12 cellular contexts compared by ENCODE assay signal in the genomic region with DNA sequence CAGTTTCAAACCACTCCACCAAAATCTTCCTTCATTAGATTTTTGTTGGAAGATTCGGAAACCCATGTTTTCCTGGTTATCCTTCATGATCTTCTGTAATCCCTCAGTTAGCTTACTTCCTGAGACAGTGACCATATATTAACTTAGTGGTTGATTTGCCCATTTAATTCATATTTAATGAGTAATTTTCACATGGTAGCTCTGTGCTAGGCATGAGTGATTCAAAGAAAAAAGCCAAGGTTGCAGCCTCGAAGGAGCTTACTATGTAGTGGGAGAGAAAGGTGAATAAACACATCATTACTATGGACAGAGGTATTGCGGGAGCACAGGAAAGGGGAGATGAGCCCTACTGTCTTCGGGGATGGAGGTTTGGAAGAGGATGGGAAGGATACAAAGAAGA.
"Had no signal": no experiment of that assay in that cellular context is flagged by ENCODE, and none has a peak within 500 bp of the region (broad histone marks: within the 10 kb centered on the region; RNA-seq: fewer than 3 reads in every experiment).

No MANE protein-coding gene starts in this region.

- H3K4me3 Mint-ChIP-seq: naive thymus-derived CD4-positive, alpha-beta T cell; type B pancreatic cell had no signal

- H3K4me1 Mint-ChIP-seq: naive thymus-derived CD4-positive, alpha-beta T cell had no signal

- H3K27ac ChIP-seq: dorsolateral prefrontal cortex, gastroesophageal sphincter, neutrophil had no signal

- DNase-seq: dorsolateral prefrontal cortex; effector CD8-positive, alpha-beta T cell; naive thymus-derived CD4-positive, alpha-beta T cell; posterior cingulate gyrus; stimulated activated CD4-positive, alpha-beta T cell treated with anti-CD3 and anti-CD28 coated beads, Interleukin-2, amount 100 ng/mL, for 24 hours; stimulated activated CD4-positive, alpha-beta T cell treated with anti-CD3 and anti-CD28 coated beads, Interleukin-4, amount 100 ng/mL, for 4 hours; stimulated activated naive CD4-positive, alpha-beta T cell treated with Interleukin-2 at 50 U/mL for 16 hours had no signal

- ATAC-seq: gastroesophageal sphincter; naive thymus-derived CD4-positive, alpha-beta T cell; sciatic nerve had no signal

- H3K27me3 ChIP-seq: gastroesophageal sphincter, neutrophil had no signal

- H3K4me3 ChIP-seq: coronary artery, dorsolateral prefrontal cortex, gastroesophageal sphincter had no signal

- H3K9me3 Mint-ChIP-seq: type B pancreatic cell had no signal

- H3K27ac Mint-ChIP-seq: naive thymus-derived CD4-positive, alpha-beta T cell; type B pancreatic cell had no signal

- H3K4me1 ChIP-seq: gastroesophageal sphincter had no signal

- H3K36me3 Mint-ChIP-seq: naive thymus-derived CD4-positive, alpha-beta T cell; type B pancreatic cell had no signal

- H3K36me3 ChIP-seq: gastroesophageal sphincter, neutrophil had no signal

- H3K9me3 ChIP-seq: gastroesophageal sphincter, neutrophil had no signal
